In genomic region chr13:71661921-71662320, GRCh38 we compare ENCODE assay signal across 16 cellular contexts.
DNase-seq lines count a peak whose midpoint lies in the region; ATAC-seq and TF ChIP-seq lines count a peak whose summit lies in the region.
"Had no signal": no experiment of that assay in that cellular context is flagged by ENCODE, and none has a peak within 500 bp of the region (broad histone marks: within the 10 kb centered on the region; RNA-seq: fewer than 3 reads in every experiment).

No MANE protein-coding gene starts in this region.

- ATAC-seq in HG03025 (IDR thresholded peaks at IDR 0.05; ENCODE audit: low FRiP score, unreplicated experiment) = no peak
- ATAC-seq: activated CD4-positive, CD25-positive, alpha-beta regulatory T cell treated with anti-CD3 and anti-CD28 coated beads, Interleukin-2, amount 50 U/mL, for 24 hours; activated naive CD8-positive, alpha-beta T cell treated with anti-CD3 and anti-CD28 coated beads, Interleukin-2, amount 50 U/mL, for 24 hours had no signal

- no peak overlapping the region for H4K91ac ChIP-seq in neuronal stem cell (ENCODE audit: low read depth, low read length, poor library complexity)

- H2BK12ac ChIP-seq in neuronal stem cell (ENCODE audit: low read length) = no peak overlapping the region

- H3K9ac ChIP-seq in adipocyte (ENCODE audit: low read length) (no peak overlapping the region), neuronal stem cell (ENCODE audit: low read depth, low read length, poor library complexity) (no peak overlapping the region)

- no peak overlapping the region for H3K23ac ChIP-seq in neuronal stem cell (ENCODE audit: low read depth, low read length, poor library complexity)

- H2AK5ac ChIP-seq in neuronal stem cell (ENCODE audit: low read depth, low read length) = no peak overlapping the region

- H3K4ac ChIP-seq in neuronal stem cell (ENCODE audit: low read length) = no peak overlapping the region

- in situ Hi-C loops in G401 (cut with HindIII; ENCODE audit: low sequenced_read_pairs) = no loop called here

- DNase-seq in left ventricle myocardium inferior (no peak), right atrium auricular region (ENCODE audit: low spot score) (no peak), adipocyte (ENCODE audit: low read depth) (peak; percentile 0), fibroblast of gingiva (ENCODE audit: low read depth) (peak; percentile 58), smooth muscle cell of the brain vasculature (ENCODE audit: low read depth, low spot score) (peak; percentile 7), neuronal stem cell (ENCODE audit: low spot score) (no peak), G401 (ENCODE audit: low spot score) (no peak)
- DNase-seq: activated naive CD8-positive, alpha-beta T cell treated with anti-CD3 and anti-CD28 coated beads, Interleukin-2, amount 50 U/mL, for 24 hours; DMS153; effector memory CD4-positive, alpha-beta T cell; NCI-H1694; NCI-H2227 treated with DMSO at 0.1 percent for 48 hours; trophoblast cell had no signal

- H3K27ac ChIP-seq in left ventricle myocardium inferior (replicated peaks) = no peak overlapping the region
- H3K27ac ChIP-seq in right atrium auricular region = no peak overlapping the region
- H3K27ac ChIP-seq in neuronal stem cell (replicated peaks; ENCODE audit: low read length) = no peak overlapping the region
- H3K27ac ChIP-seq: C4-2B had no signal

- no peak overlapping the region for H4K8ac ChIP-seq in neuronal stem cell (ENCODE audit: low read depth, low read length)

- H3K9me3 ChIP-seq in left ventricle myocardium inferior (replicated peaks) (no peaks in the 10 kb centered on the region), right atrium auricular region (no peaks in the 10 kb centered on the region), adipocyte (ENCODE audit: control insufficient read depth, low read length) (no peaks in the 10 kb centered on the region), neuronal stem cell (replicated peaks in 1 of 2; ENCODE audit: control insufficient read depth in 2 of 2, insufficient read depth in 1 of 2, low read depth in 1 of 2, low read length in 2 of 2) (no peaks in the 10 kb centered on the region)

- H2AFZ ChIP-seq in neuronal stem cell (ENCODE audit: low read length) = no peak overlapping the region

- peak overlapping the region; percentile 9 for H3K4me3 ChIP-seq in left ventricle myocardium inferior
- H3K4me3 ChIP-seq in right atrium auricular region = no peak overlapping the region
- H3K4me3 ChIP-seq in adipocyte (ENCODE audit: low read length) = no peak overlapping the region
- H3K4me3 ChIP-seq in neuronal stem cell (ENCODE audit: low read length in 2 of 2) = no peak overlapping the region

- intact Hi-C loops in left ventricle myocardium inferior (cut with micrococcal nuclease) = no loop called here

- H3K14ac ChIP-seq in neuronal stem cell (ENCODE audit: low read length) = no peak overlapping the region

- no peak overlapping the region for H3K18ac ChIP-seq in neuronal stem cell (ENCODE audit: low read length)

- no peaks in the 10 kb centered on the region for H3K27me3 ChIP-seq in left ventricle myocardium inferior (ENCODE audit: low read depth)
- H3K27me3 ChIP-seq in right atrium auricular region = no peaks in the 10 kb centered on the region
- H3K27me3 ChIP-seq in adipocyte (replicated peaks; ENCODE audit: control insufficient read depth, insufficient read depth, low read length) = no peaks in the 10 kb centered on the region
- no peaks in the 10 kb centered on the region for H3K27me3 ChIP-seq in neuronal stem cell (ENCODE audit: control insufficient read depth in 3 of 3, insufficient read depth in 3 of 3, low read depth in 1 of 3, low read length in 3 of 3)

- H3K4me2 ChIP-seq in neuronal stem cell (ENCODE audit: insufficient read depth, low read length, poor library complexity, severe bottlenecking) = no peak overlapping the region

- no peaks in the 10 kb centered on the region for H3K79me1 ChIP-seq in neuronal stem cell (ENCODE audit: low read depth, low read length)

- TF ChIP-seq CTCF in left ventricle myocardium inferior (IDR thresholded peaks at IDR 0.05; ENCODE audit: borderline replicate concordance) (no peak), right atrium auricular region (IDR thresholded peaks at IDR 0.05) (no peak)

- H3K36me3 ChIP-seq in left ventricle myocardium inferior = no peaks in the 10 kb centered on the region
- no peaks in the 10 kb centered on the region for H3K36me3 ChIP-seq in right atrium auricular region
- H3K36me3 ChIP-seq in adipocyte (ENCODE audit: control insufficient read depth, insufficient read depth, low read length, severe bottlenecking) = no peaks in the 10 kb centered on the region
- H3K36me3 ChIP-seq in neuronal stem cell (replicated peaks in 1 of 2; ENCODE audit: control insufficient read depth in 2 of 2, insufficient read depth in 2 of 2, low read length in 2 of 2) = no peaks in the 10 kb centered on the region

- H3K4me1 ChIP-seq in left ventricle myocardium inferior (no peaks in the 10 kb centered on the region), right atrium auricular region (no peaks in the 10 kb centered on the region), adipocyte (ENCODE audit: control insufficient read depth, insufficient read depth, low read length) (no peaks in the 10 kb centered on the region), neuronal stem cell (ENCODE audit: control insufficient read depth in 2 of 2, insufficient read depth in 1 of 2, low read depth in 1 of 2, low read length in 2 of 2) (peaks cover 0 to 9% of the 10 kb centered on the region in 2 donors)

- H2BK5ac ChIP-seq in neuronal stem cell (ENCODE audit: low read length) = no peak overlapping the region

- H2BK15ac ChIP-seq in neuronal stem cell (ENCODE audit: low read length) = no peak overlapping the region

- WGBS in neuronal stem cell (ENCODE audit: extremely low coverage in 2 of 2, insufficient read length in 2 of 2, insufficient replicate concordance in 1 of 2), 2 donors = no CpG with 5 or more reads among the region's 3 CpGs

- no peak overlapping the region for H2BK120ac ChIP-seq in neuronal stem cell (ENCODE audit: low read depth, low read length)

Comparison
In these comparisons a context has a peak if more than half of its experiments do, and no peak if none do; other contexts are left out.
1. DNase-seq: peak in adipocyte (single experiment), fibroblast of gingiva (single experiment) and smooth muscle cell of the brain vasculature (single experiment); none in left ventricle myocardium inferior (single experiment), right atrium auricular region (single experiment), neuronal stem cell (single experiment) and G401 (single experiment).